30 cellular contexts compared by ENCODE assay signal in genomic region chr5:21680661-21681060, GRCh38.
DNase-seq lines count a peak whose midpoint lies in the region; ATAC-seq, FAIRE-seq and TF ChIP-seq lines count a peak whose summit lies in the region.
"Had no signal": no experiment of that assay in that cellular context is flagged by ENCODE, and none has a peak within 500 bp of the region (broad histone marks: within the 10 kb centered on the region; RNA-seq: fewer than 3 reads in every experiment).

No MANE protein-coding gene starts in this region.

- H3K36me3 Mint-ChIP-seq in CD4-positive, alpha-beta memory T cell: no peaks in the 10 kb centered on the region
- H3K36me3 Mint-ChIP-seq: activated CD4-positive, alpha-beta memory T cell treated with anti-CD3 and anti-CD28 coated beads for 36 hours; memory B cell; neural progenitor cell; stimulated activated naive B cell treated with anti-CD40 and anti-IgM and Interleukin-4, amounts not matched to agents 10 μg/mL and 1 μg/mL and 100 μg/mL, for 72 hours had no signal

- H3K27me3 Mint-ChIP-seq in CD4-positive, alpha-beta memory T cell: no peaks in the 10 kb centered on the region
- H3K27me3 Mint-ChIP-seq: activated CD4-positive, alpha-beta memory T cell treated with anti-CD3 and anti-CD28 coated beads for 36 hours; CD4-positive, alpha-beta T cell; memory B cell; stimulated activated naive B cell treated with anti-CD40 and anti-IgM and Interleukin-4, amounts not matched to agents 10 μg/mL and 1 μg/mL and 100 μg/mL, for 72 hours had no signal

- no peaks in the 10 kb centered on the region for H3K9me3 ChIP-seq in gastroesophageal sphincter
- H3K9me3 ChIP-seq in CD4-positive, alpha-beta memory T cell (ENCODE audit: control insufficient read depth in 1 of 2, low read length in 2 of 2): no peaks in the 10 kb centered on the region
- H3K9me3 ChIP-seq: upper lobe of right lung had no signal

- H3K27ac ChIP-seq in gastroesophageal sphincter: no peak overlapping the region
- no peak overlapping the region for H3K27ac ChIP-seq in CD4-positive, alpha-beta memory T cell (ENCODE audit: low read depth, low read length)
- H3K27ac ChIP-seq: heart right ventricle, neural progenitor cell, RWPE1, SK-N-MC, upper lobe of right lung had no signal

- no peak overlapping the region for H3K4me3 Mint-ChIP-seq in CD4-positive, alpha-beta memory T cell
- H3K4me3 Mint-ChIP-seq: activated CD4-positive, alpha-beta memory T cell treated with anti-CD3 and anti-CD28 coated beads for 36 hours; activated T-helper 1 cell treated with anti-CD3 and anti-CD28 coated beads, Interleukin-12 subunit alpha, Interleukin-12 subunit beta, Interleukin-2, Interleukin-4 antibody, amounts not matched to agents 30 ng/mL and 10 ng/mL and 1 ng/mL, durations not matched to agents 14 hours and 24 hours and 36 hours; CD4-positive, alpha-beta T cell; GM23338; memory B cell; neural progenitor cell; stimulated activated naive B cell treated with anti-CD40 and anti-IgM and Interleukin-4, amounts not matched to agents 10 μg/mL and 1 μg/mL and 100 μg/mL, for 72 hours had no signal

- 61 to 90% methylated on average over 2 of the region's 2 CpGs for WGBS in gastroesophageal sphincter (ENCODE audit: low coverage in 1 of 2), 2 donors

- H3K4me1 ChIP-seq in gastroesophageal sphincter: no peaks in the 10 kb centered on the region
- H3K4me1 ChIP-seq in CD4-positive, alpha-beta memory T cell (ENCODE audit: insufficient read depth, low read length): no peaks in the 10 kb centered on the region
- H3K4me1 ChIP-seq: heart right ventricle, neural progenitor cell, upper lobe of right lung had no signal

- intact Hi-C loops in CD4-positive, alpha-beta memory T cell (cut with micrococcal nuclease): no loop called here

- H3K9me3 Mint-ChIP-seq in CD4-positive, alpha-beta memory T cell: peaks cover 0 to 10% (median 1%) of the 10 kb centered on the region in 8 donors
- H3K9me3 Mint-ChIP-seq: activated T-helper 1 cell treated with anti-CD3 and anti-CD28 coated beads, Interleukin-12 subunit alpha, Interleukin-12 subunit beta, Interleukin-2, Interleukin-4 antibody, amounts not matched to agents 30 ng/mL and 10 ng/mL and 1 ng/mL, durations not matched to agents 14 hours and 24 hours and 36 hours; GM23338; memory B cell; neural progenitor cell; stimulated activated naive B cell treated with anti-CD40 and anti-IgM and Interleukin-4, amounts not matched to agents 10 μg/mL and 1 μg/mL and 100 μg/mL, for 72 hours had no signal

- peak; percentile 40 for FAIRE-seq in HTR-8/SVneo (lab: Jason Lieb, UNC)
- FAIRE-seq: GM12891, K562 had no signal

- in situ Hi-C loops in astrocyte of the spinal cord (cut with HindIII; ENCODE audit: low sequenced_read_pairs): no loop called here

- DNase-seq in HTR-8/SVneo (ENCODE audit: insufficient read length, low spot score): no peak
- DNase-seq in astrocyte of the spinal cord (ENCODE audit: low read depth, low spot score): peak; percentile 40
- peak; percentile 46 for DNase-seq in fibroblast of mammary gland (ENCODE audit: low read depth)
- no peak for DNase-seq in NOMO-1 (lab: John Stamatoyannopoulos, UW; ENCODE audit: unreplicated experiment in 2 of 2)
- no peak for DNase-seq in CD4-positive, alpha-beta memory T cell
- no peak for DNase-seq in ecto neural progenitor cell (ENCODE audit: low spot score)
- DNase-seq: activated CD4-positive, alpha-beta memory T cell treated with anti-CD3 and anti-CD28 coated beads for 36 hours; activated CD4-positive, CD25-positive, alpha-beta regulatory T cell treated with anti-CD3 and anti-CD28 coated beads, Interleukin-2, amount 50 U/mL, for 72 hours; activated CD8-positive, alpha-beta memory T cell treated with anti-CD3 and anti-CD28 coated beads, Interleukin-2, amount 50 U/mL, for 4 hours; activated naive CD4-positive, alpha-beta T cell treated with anti-CD3 and anti-CD28 coated beads, Interleukin-2, amount 50 U/mL, for 16 hours; CD4-positive, alpha-beta T cell; central memory CD4-positive, alpha-beta T cell; heart right ventricle; left colon; NCI-H1417 treated with DMSO at 0.1 percent for 48 hours; NCI-H2081 treated with DMSO at 0.1 percent for 48 hours; NCI-H345; NCI-H748 treated with DMSO at 0.1 percent for 48 hours; stimulated activated naive B cell treated with anti-CD40 and anti-IgM and Interleukin-4, amounts not matched to agents 10 μg/mL and 1 μg/mL and 100 μg/mL, for 72 hours; upper lobe of right lung had no signal

- POLR2A ChIA-PET in CD4-positive, alpha-beta memory T cell (lab: Charles Lee; ENCODE audit: partially characterized antibody): no interaction called here

- H3K36me3 ChIP-seq in gastroesophageal sphincter: no peaks in the 10 kb centered on the region
- no peaks in the 10 kb centered on the region for H3K36me3 ChIP-seq in CD4-positive, alpha-beta memory T cell (ENCODE audit: insufficient read depth, low read length)
- H3K36me3 ChIP-seq: heart right ventricle, neural progenitor cell, upper lobe of right lung had no signal

- no peak overlapping the region for H3K27ac Mint-ChIP-seq in CD4-positive, alpha-beta memory T cell
- H3K27ac Mint-ChIP-seq: activated CD4-positive, alpha-beta memory T cell treated with anti-CD3 and anti-CD28 coated beads for 36 hours; activated T-helper 1 cell treated with anti-CD3 and anti-CD28 coated beads, Interleukin-12 subunit alpha, Interleukin-12 subunit beta, Interleukin-2, Interleukin-4 antibody, amounts not matched to agents 30 ng/mL and 10 ng/mL and 1 ng/mL, durations not matched to agents 14 hours and 24 hours and 36 hours; CD4-positive, alpha-beta T cell; GM23338; memory B cell; neural progenitor cell; stimulated activated naive B cell treated with anti-CD40 and anti-IgM and Interleukin-4, amounts not matched to agents 10 μg/mL and 1 μg/mL and 100 μg/mL, for 72 hours had no signal

- CTCF ChIA-PET in CD4-positive, alpha-beta memory T cell (lab: Charles Lee; ENCODE audit: partially characterized antibody): no interaction called here

- TF ChIP-seq POLR2A in gastroesophageal sphincter (IDR thresholded peaks at IDR 0.05): no peak

- H3K4me1 Mint-ChIP-seq in CD4-positive, alpha-beta memory T cell: no peaks in the 10 kb centered on the region
- H3K4me1 Mint-ChIP-seq: memory B cell; stimulated activated naive B cell treated with anti-CD40 and anti-IgM and Interleukin-4, amounts not matched to agents 10 μg/mL and 1 μg/mL and 100 μg/mL, for 72 hours had no signal

- no peak for TF ChIP-seq EP300 in gastroesophageal sphincter (IDR thresholded peaks at IDR 0.05)

- H3K27me3 ChIP-seq in gastroesophageal sphincter: no peaks in the 10 kb centered on the region
- no peaks in the 10 kb centered on the region for H3K27me3 ChIP-seq in CD4-positive, alpha-beta memory T cell (ENCODE audit: insufficient read depth, low read length)
- H3K27me3 ChIP-seq: heart right ventricle, neural progenitor cell, upper lobe of right lung had no signal

- TF ChIP-seq CTCF in astrocyte of the spinal cord (IDR thresholded peaks at IDR 0.05; ENCODE audit: low read depth, low read length) (no peak), fibroblast of mammary gland (conservative IDR thresholded peaks at IDR 0.05; ENCODE audit: control insufficient read depth, insufficient read depth, low read depth, low read length) (no peak), gastroesophageal sphincter (IDR thresholded peaks at IDR 0.05) (no peak)

- no peak for ATAC-seq in gastroesophageal sphincter
- ATAC-seq: GM23338; heart right ventricle; K562; left colon; sciatic nerve; stimulated activated naive B cell treated with anti-CD40 and anti-IgM and Interleukin-4, amounts not matched to agents 10 μg/mL and 1 μg/mL and 100 μg/mL, for 72 hours; upper lobe of right lung had no signal

- H3K4me3 ChIP-seq in astrocyte of the spinal cord (ENCODE audit: low read depth, low read length) (no peak overlapping the region), fibroblast of mammary gland (ENCODE audit: control insufficient read depth, low read depth, low read length) (no peak overlapping the region), gastroesophageal sphincter (no peak overlapping the region)
- no peak overlapping the region for H3K4me3 ChIP-seq in CD4-positive, alpha-beta memory T cell (ENCODE audit: low read length in 2 of 2)
- H3K4me3 ChIP-seq: GM23338, heart right ventricle, K562, neural progenitor cell, upper lobe of right lung had no signal

Comparison
In these comparisons a context has a peak if more than half of its experiments do, and no peak if none do; other contexts are left out.
1. DNase-seq: peak in astrocyte of the spinal cord (single experiment) and fibroblast of mammary gland (single experiment); none in HTR-8/SVneo (single experiment), NOMO-1 (0 of 2), CD4-positive, alpha-beta memory T cell (0 of 5) and ecto neural progenitor cell (single experiment).